In the genomic region with DNA sequence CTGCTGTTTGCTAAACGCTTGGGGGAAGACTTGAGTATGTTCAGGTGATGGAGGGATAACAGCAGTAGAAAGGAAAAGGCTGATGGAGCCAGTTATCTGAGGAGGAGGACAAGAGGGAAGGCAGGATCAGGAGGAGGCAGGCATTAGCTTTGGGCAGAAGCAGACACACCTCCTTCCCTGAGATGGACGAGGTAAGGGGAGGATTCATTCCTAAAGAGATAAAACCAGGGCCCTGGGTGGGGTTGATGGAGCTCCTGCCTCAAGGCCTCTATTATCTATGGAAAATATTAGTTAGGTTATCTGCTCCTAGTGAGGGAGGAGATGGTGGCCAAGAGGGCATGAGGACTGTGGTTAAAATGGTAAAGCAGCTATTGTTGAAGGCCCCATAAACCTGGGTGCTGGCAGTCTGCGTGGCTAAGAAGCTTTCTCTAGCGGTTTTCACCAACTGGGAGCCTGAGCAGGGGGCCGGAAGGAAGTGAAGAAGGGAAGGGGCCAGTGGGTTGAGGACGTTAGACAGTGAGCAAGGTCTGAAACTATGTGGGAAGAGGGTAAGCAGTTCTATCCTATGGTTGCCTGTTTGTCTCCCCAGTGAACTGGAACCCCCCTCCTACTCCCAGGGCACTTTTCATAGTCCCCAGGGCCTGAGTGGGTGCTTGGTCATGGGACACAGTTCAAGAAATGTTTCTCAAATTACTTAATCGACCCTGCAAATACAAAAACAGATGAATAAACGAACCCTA, we compare ENCODE assay signal across 8 cellular contexts. TPM values are rescaled to one million over a fixed set of nuclear protein-coding genes. Genes with fewer than 3 reads are reported as not detected.
A peak's percentile ranks its signal among the peaks of the same experiment; 100 is the strongest.
DNase-seq lines count a peak whose midpoint lies in the region; ATAC-seq and TF ChIP-seq lines count a peak whose summit lies in the region.
"Had no signal": no experiment of that assay in that cellular context is flagged by ENCODE, and none has a peak within 500 bp of the region (broad histone marks: within the 10 kb centered on the region; RNA-seq: fewer than 3 reads in every experiment).

No MANE protein-coding gene starts in this region.

- H3K27me3 ChIP-seq in aorta (ENCODE audit: control insufficient read depth in 1 of 2, insufficient read depth in 2 of 2, low read length in 1 of 2) = no peaks in the 10 kb centered on the region

- peak overlapping the region; percentile 18 for H3K27ac Mint-ChIP-seq in memory B cell
- H3K27ac Mint-ChIP-seq: activated naive CD8-positive, alpha-beta T cell had no signal

- peak; percentile 46 for DNase-seq in GM13977 (ENCODE audit: low spot score)
- DNase-seq in MV-4-11 (lab: John Stamatoyannopoulos, UW) = peak; percentile 49
- no peak for DNase-seq in memory B cell (ENCODE audit: low spot score in 2 of 2)
- no peak for DNase-seq in aorta
- no peak for DNase-seq in SW 1271 (lab: John Stamatoyannopoulos, UW)
- DNase-seq in activated CD4-positive, alpha-beta T cell treated with anti-CD3 and anti-CD28 coated beads for 48 hours = no peak

- no peak overlapping the region for H3K4me3 Mint-ChIP-seq in memory B cell
- H3K4me3 Mint-ChIP-seq: activated naive CD8-positive, alpha-beta T cell had no signal

- intact Hi-C loops in aorta (cut with DNase I) = no loop called here

- TF ChIP-seq CTCF in GM13977 (IDR thresholded peaks at IDR 0.05; ENCODE audit: extremely low read depth, insufficient read depth, missing control alignments) = no peak

- ATAC-seq in GM21515 (IDR thresholded peaks at IDR 0.05; ENCODE audit: unreplicated experiment) (peak; percentile 49), memory B cell (ENCODE audit: low read depth) (peak; percentile 38), aorta (ENCODE audit: low FRiP score) (no peak)

- H3K36me3 ChIP-seq in aorta (ENCODE audit: control insufficient read depth in 1 of 2, insufficient read depth in 2 of 2, low read length in 1 of 2) = no peaks in the 10 kb centered on the region

- no peak overlapping the region for H3K27ac ChIP-seq in aorta (ENCODE audit: low read depth in 1 of 2, low read length in 2 of 2)

- H3K27me3 Mint-ChIP-seq in memory B cell = no peaks in the 10 kb centered on the region
- H3K27me3 Mint-ChIP-seq: activated naive CD8-positive, alpha-beta T cell had no signal

- in situ Hi-C loops in GM13977 (cut with MboI; ENCODE audit: low pct_unique_long_range_greater_than_20kb, low sequenced_read_pairs, unreplicated experiment) = no loop called here

- no peak overlapping the region for H3K4me3 ChIP-seq in aorta (ENCODE audit: low read length in 2 of 2)

- WGBS in aorta, 2 donors = 83 to 85% methylated on average over 8 of the region's 8 CpGs

- H3K4me1 ChIP-seq in aorta (ENCODE audit: control insufficient read depth in 1 of 2, insufficient read depth in 2 of 2, low read length in 2 of 2) = no peaks in the 10 kb centered on the region

- H3K4me1 Mint-ChIP-seq in memory B cell = peaks cover 7% of the 10 kb centered on the region

- no peaks in the 10 kb centered on the region for H3K9me3 Mint-ChIP-seq in memory B cell

- no peaks in the 10 kb centered on the region for H3K9me3 ChIP-seq in aorta (ENCODE audit: control insufficient read depth, low read length)

- no peaks in the 10 kb centered on the region for H3K36me3 Mint-ChIP-seq in memory B cell
- H3K36me3 Mint-ChIP-seq: activated naive CD8-positive, alpha-beta T cell had no signal

RNA-seq across cellular contexts. Expression of a gene that starts 56.6 kb away (rescaled TPM):
- total RNA-seq in aorta = 10 to 100 TPM; 23.5 to 26.4 TPM
- polyA plus RNA-seq in aorta = 1 to 10 TPM; 1.1 to 4.3 TPM

Comparison
In these comparisons a context has a peak if more than half of its experiments do, and no peak if none do; other contexts are left out.
1. DNase-seq: peak in GM13977 (single experiment) and MV-4-11 (single experiment); none in memory B cell (0 of 2), aorta (0 of 2), SW 1271 (0 of 2) and activated CD4-positive, alpha-beta T cell treated with anti-CD3 and anti-CD28 coated beads for 48 hours (single experiment).